ENCODE assay signal across 8 cellular contexts in the genomic region with DNA sequence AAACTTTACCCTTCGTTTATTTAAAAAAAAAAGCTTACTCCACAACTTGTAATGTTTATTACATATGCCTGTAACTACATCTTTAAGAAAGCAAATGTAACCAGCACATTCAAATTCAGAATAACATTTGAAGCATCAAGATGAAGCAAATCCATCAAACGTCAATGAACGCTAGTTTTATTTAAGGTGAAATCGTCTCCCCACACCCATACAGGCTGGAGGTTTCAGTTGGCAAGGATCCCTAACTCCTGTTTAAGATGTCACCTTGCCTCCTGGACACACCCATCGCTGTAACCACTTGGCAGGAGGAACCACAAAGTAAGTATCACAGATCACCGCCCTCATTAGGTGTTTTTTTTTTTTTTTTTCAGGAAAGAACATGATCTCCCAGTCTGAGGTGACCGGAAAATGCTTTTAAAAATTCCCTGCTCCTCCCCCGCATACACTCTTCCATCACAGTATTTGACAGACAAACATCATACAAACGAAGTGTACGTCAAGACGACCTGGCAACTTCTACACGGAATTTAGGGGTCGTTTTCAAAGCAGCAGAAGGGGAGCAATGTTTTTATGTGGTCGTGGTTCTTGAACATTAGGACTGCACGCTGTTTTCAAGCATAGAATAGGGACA. TPM values are rescaled to one million over a fixed set of nuclear protein-coding genes. Genes with fewer than 3 reads are reported as not detected.
DNase-seq lines count a peak whose midpoint lies in the region; ATAC-seq, FAIRE-seq and TF ChIP-seq lines count a peak whose summit lies in the region.

No MANE protein-coding gene starts in this region.

- DNase-seq in CD4-positive, CD25-positive, alpha-beta regulatory T cell = peak; percentile 28 to 56 (median 31)
- peak; percentile 52 for DNase-seq in HCT116 (ENCODE audit: low read depth, low spot score)
- peak; percentile 60 for DNase-seq in RCC 7860 (ENCODE audit: low spot score)
- DNase-seq in bronchial epithelial cell (ENCODE audit: low read depth) = peak; percentile 87
- DNase-seq in left lung = peak in 1 of 2 donors; percentile 73
- no peak for DNase-seq in DMS114 treated with DMSO at 0.1 percent for 48 hours (lab: John Stamatoyannopoulos, UW; ENCODE audit: unreplicated experiment)
- no peak for DNase-seq in D721Med (ENCODE audit: insufficient read length, low spot score)

- peaks cover 55% of the 10 kb centered on the region for H3K4me1 ChIP-seq in CD4-positive, CD25-positive, alpha-beta regulatory T cell (ENCODE audit: control insufficient read depth, insufficient read depth, low read length, poor library complexity, severe bottlenecking)
- peaks cover 14 to 45% of the 10 kb centered on the region in 2 experiments for H3K4me1 ChIP-seq in HCT116 (ENCODE audit: control insufficient read depth in 1 of 2, insufficient read depth in 2 of 2, low read length in 2 of 2)
- H3K4me1 ChIP-seq in left lung = peaks cover 30 to 67% of the 10 kb centered on the region in 2 donors

- TF ChIP-seq RAD21 in HCT116 (IDR thresholded peaks at IDR 0.05; ENCODE audit: low read depth) = no peak

- H3K27ac Mint-ChIP-seq in CD4-positive, CD25-positive, alpha-beta regulatory T cell = peak overlapping the region; percentile 94 to 100 (median 98)
- peak overlapping the region; percentile 97 for H3K27ac Mint-ChIP-seq in stimulated activated naive CD8-positive, alpha-beta T cell treated with anti-CD3 and anti-CD28 coated beads, Interleukin-15, Interleukin-2, amounts not matched to agents 100 ng/mL and 50 ng/mL, for 24 hours

- H3K9ac ChIP-seq in HCT116 (ENCODE audit: low read length) = peak overlapping the region; percentile 93

- H3K36me3 ChIP-seq in CD4-positive, CD25-positive, alpha-beta regulatory T cell (ENCODE audit: control insufficient read depth, insufficient read depth, low read length) = peaks cover 9% of the 10 kb centered on the region
- H3K36me3 ChIP-seq in HCT116 (ENCODE audit: control insufficient read depth in 1 of 2, insufficient read depth in 2 of 2, low read length in 2 of 2) = peaks cover 7 to 30% of the 10 kb centered on the region in 2 experiments; a peak in 2 of 4 replicates
- H3K36me3 ChIP-seq in bronchial epithelial cell (ENCODE audit: control insufficient read depth, insufficient read depth, low read length) = peaks cover 4% of the 10 kb centered on the region
- H3K36me3 ChIP-seq in left lung = peaks cover 0 to 2% of the 10 kb centered on the region in 2 donors

- no peak overlapping the region for H2AFZ ChIP-seq in HCT116 (ENCODE audit: low read depth, low read length, poor library complexity, severe bottlenecking)

- BruUV-seq in HCT116 (replicated peaks; lab: Mats Ljungman, UMichigan) = TSS peak; percentile 36

- intact Hi-C loops in HCT116 (cut with micrococcal nuclease) = no loop called here
- intact Hi-C loops in left lung (cut with DNase I) = no loop called here

- H4K20me1 ChIP-seq in HCT116 (ENCODE audit: insufficient read depth) = peaks cover 55% of the 10 kb centered on the region; the same call in 1 of the 2 replicates

- no peak for ATAC-seq in CD4-positive, CD25-positive, alpha-beta regulatory T cell (ENCODE audit: low read depth in 2 of 2)
- peak; percentile 2; the same call in 1 of the 2 replicates for ATAC-seq in HCT116
- ATAC-seq in left lung = peak; percentile 35

- H3K9me3 ChIP-seq in CD4-positive, CD25-positive, alpha-beta regulatory T cell (ENCODE audit: control insufficient read depth in 2 of 2, low read length in 2 of 2) = no peaks in the 10 kb centered on the region
- H3K9me3 ChIP-seq in HCT116 (ENCODE audit: control insufficient read depth in 1 of 2, insufficient read depth in 1 of 2, low read depth in 1 of 2, low read length in 2 of 2) (no peaks in the 10 kb centered on the region), left lung (no peaks in the 10 kb centered on the region)

- no peak for FAIRE-seq in RCC 7860 (lab: Jason Lieb, UNC)
- FAIRE-seq in bronchial epithelial cell (lab: Jason Lieb, UNC) = no peak
- no peak for FAIRE-seq in D721Med (lab: Jason Lieb, UNC)

- peaks cover 15% of the 10 kb centered on the region for H3K36me3 Mint-ChIP-seq in CD4-positive, CD25-positive, alpha-beta regulatory T cell
- peaks cover 49% of the 10 kb centered on the region for H3K36me3 Mint-ChIP-seq in stimulated activated naive CD8-positive, alpha-beta T cell treated with anti-CD3 and anti-CD28 coated beads, Interleukin-15, Interleukin-2, amounts not matched to agents 100 ng/mL and 50 ng/mL, for 24 hours (ENCODE audit: low read depth)

- RAD21 ChIA-PET in HCT116 (lab: Charles Lee; ENCODE audit: low non-redundant PET in 1 of 2, low total read pairs in 2 of 2, uncharacterized antibody in 2 of 2, unreplicated experiment in 2 of 2) = no interaction called here

- H3K79me2 ChIP-seq in HCT116 (ENCODE audit: insufficient read depth, low read length) = peaks cover 64% of the 10 kb centered on the region

- H3K9me2 ChIP-seq in HCT116 (ENCODE audit: insufficient read depth) = no peaks in the 10 kb centered on the region

- peaks cover 26% of the 10 kb centered on the region for H3K27me3 Mint-ChIP-seq in CD4-positive, CD25-positive, alpha-beta regulatory T cell
- H3K27me3 Mint-ChIP-seq in stimulated activated naive CD8-positive, alpha-beta T cell treated with anti-CD3 and anti-CD28 coated beads, Interleukin-15, Interleukin-2, amounts not matched to agents 100 ng/mL and 50 ng/mL, for 24 hours = no peaks in the 10 kb centered on the region

- no peaks in the 10 kb centered on the region for H3K9me3 Mint-ChIP-seq in CD4-positive, CD25-positive, alpha-beta regulatory T cell
- no peaks in the 10 kb centered on the region for H3K9me3 Mint-ChIP-seq in stimulated activated naive CD8-positive, alpha-beta T cell treated with anti-CD3 and anti-CD28 coated beads, Interleukin-15, Interleukin-2, amounts not matched to agents 100 ng/mL and 50 ng/mL, for 24 hours

- peak overlapping the region; percentile 100 for H3K27ac ChIP-seq in CD4-positive, CD25-positive, alpha-beta regulatory T cell (ENCODE audit: insufficient read depth, low read length, poor library complexity, severe bottlenecking)
- peak overlapping the region; percentile 91 for H3K27ac ChIP-seq in HCT116 (ENCODE audit: low read depth, low read length)
- H3K27ac ChIP-seq in left lung = peak overlapping the region; percentile 98 to 99

- POLR2A ChIA-PET in HCT116 (lab: Charles Lee) = interaction anchor here (0.7 kb wide), 1 partner anchor 10 kb away, joined by 4 read pairs; no protein-coding TSS in a partner anchor

- H3K4me3 ChIP-seq in CD4-positive, CD25-positive, alpha-beta regulatory T cell (ENCODE audit: low read depth, low read length) = peak overlapping the region; percentile 98
- H3K4me3 ChIP-seq in HCT116 (replicated peaks in 1 of 2; ENCODE audit: low read depth in 1 of 2, low read length in 2 of 2) (peak overlapping the region; percentile 80 to 99), bronchial epithelial cell (ENCODE audit: low read depth, low read length) (peak overlapping the region; percentile 98), left lung (peak overlapping the region; percentile 90)

- TF ChIP-seq POLR2A in HCT116 (IDR thresholded peaks at IDR 0.05; ENCODE audit: borderline replicate concordance, extremely low read depth, insufficient read depth, insufficient read length) = no peak

- H3K27me3 ChIP-seq in CD4-positive, CD25-positive, alpha-beta regulatory T cell (ENCODE audit: control insufficient read depth, insufficient read depth, low read length) = no peaks in the 10 kb centered on the region
- H3K27me3 ChIP-seq in HCT116 (ENCODE audit: insufficient read depth, low read length) (no peaks in the 10 kb centered on the region), bronchial epithelial cell (ENCODE audit: control insufficient read depth, insufficient read depth, low read length) (no peaks in the 10 kb centered on the region), left lung (no peaks in the 10 kb centered on the region)

- peak overlapping the region; percentile 90 for H3K4me2 ChIP-seq in HCT116 (ENCODE audit: low read length)

- TF ChIP-seq CTCF in HCT116 (IDR thresholded peaks at IDR 0.05 in 2 of 3, conservative IDR thresholded peaks at IDR 0.05 in 1 of 3; ENCODE audit: borderline replicate concordance in 1 of 3, insufficient read depth in 1 of 3, low read depth in 2 of 3, low read length in 2 of 3) (no peak), bronchial epithelial cell (IDR thresholded peaks at IDR 0.05; ENCODE audit: insufficient read depth, low read length, severe bottlenecking) (no peak), left lung (IDR thresholded peaks at IDR 0.05) (no peak), D721Med (IDR thresholded peaks at IDR 0.05; ENCODE audit: insufficient read depth, missing control alignments) (no peak)

- CTCF ChIA-PET in HCT116 (lab: Charles Lee) = no interaction called here

- peaks cover 30 to 71% (median 58%) of the 10 kb centered on the region in 4 donors for H3K4me1 Mint-ChIP-seq in CD4-positive, CD25-positive, alpha-beta regulatory T cell
- peaks cover 77% of the 10 kb centered on the region for H3K4me1 Mint-ChIP-seq in stimulated activated naive CD8-positive, alpha-beta T cell treated with anti-CD3 and anti-CD28 coated beads, Interleukin-15, Interleukin-2, amounts not matched to agents 100 ng/mL and 50 ng/mL, for 24 hours (ENCODE audit: low read depth)

- peak overlapping the region; percentile 97 to 99 (median 98) for H3K4me3 Mint-ChIP-seq in CD4-positive, CD25-positive, alpha-beta regulatory T cell
- H3K4me3 Mint-ChIP-seq in stimulated activated naive CD8-positive, alpha-beta T cell treated with anti-CD3 and anti-CD28 coated beads, Interleukin-15, Interleukin-2, amounts not matched to agents 100 ng/mL and 50 ng/mL, for 24 hours = peak overlapping the region; percentile 95

TF ChIP-seq in HCT116, 20 proteins besides CTCF, POLR2A, EP300 and RAD21 (continues in another document):
- TF ChIP-seq TCF7L2 (IDR thresholded peaks at IDR 0.05; ENCODE audit: borderline replicate concordance, extremely low read depth, insufficient read depth, insufficient read length) = peak; percentile 55
- 0 out of 2 replicates have a peak, but pooled peaks have one; percentile 24 for TF ChIP-seq POLR2AphosphoS5 (IDR thresholded peaks at IDR 0.05; ENCODE audit: low read depth, low read length)
- TF ChIP-seq, protein P1, sequence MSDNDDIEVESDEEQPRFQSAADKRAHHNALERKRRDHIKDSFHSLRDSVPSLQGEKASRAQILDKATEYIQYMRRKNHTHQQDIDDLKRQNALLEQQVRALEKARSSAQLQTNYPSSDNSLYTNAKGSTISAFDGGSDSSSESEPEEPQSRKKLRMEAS (IDR thresholded peaks at IDR 0.05) = no peak

RNA-seq across cellular contexts. Expression of a gene that starts 1.5 kb away (rescaled TPM):
- 211 TPM for total RNA-seq in CD4-positive, CD25-positive, alpha-beta regulatory T cell
- 100 to 1,000 TPM; 890 to 977 (median 944) TPM for polyA plus RNA-seq in CD4-positive, CD25-positive, alpha-beta regulatory T cell
- total RNA-seq in HCT116 (2021; ENCODE audit: unreplicated experiment) = 405 TPM
- 237 and 308 TPM in 2 replicates for polyA plus RNA-seq in HCT116 (2012)
- 542 and 567 TPM in 2 replicates for total RNA-seq in bronchial epithelial cell
- total RNA-seq in left lung = 100 to 1,000 TPM; 579 to 585 TPM

RNA-seq across cellular contexts. Expression of a gene that starts 19.7 kb away (rescaled TPM):
- 0.32 TPM for total RNA-seq in CD4-positive, CD25-positive, alpha-beta regulatory T cell
- polyA plus RNA-seq in CD4-positive, CD25-positive, alpha-beta regulatory T cell = not detected
- total RNA-seq in HCT116 (2021; ENCODE audit: unreplicated experiment) (10.6 TPM), bronchial epithelial cell (under 0.01 and 0.51 TPM in 2 replicates), left lung (1 to 10 TPM in 1 of 2 donors, under 1 TPM in 1; 0.67 to 1.0 TPM)
- 8.5 and 9.6 TPM in 2 replicates for polyA plus RNA-seq in HCT116 (2012)

Comparison
In these comparisons a context has a peak if more than half of its experiments do, and no peak if none do; other contexts are left out.
1. ATAC-seq: peak in HCT116 (single experiment) and left lung (single experiment); none in CD4-positive, CD25-positive, alpha-beta regulatory T cell (0 of 2).
2. DNase-seq: peak in CD4-positive, CD25-positive, alpha-beta regulatory T cell (3 of 3), HCT116 (single experiment), RCC 7860 (single experiment) and bronchial epithelial cell (single experiment); none in DMS114 treated with DMSO at 0.1 percent for 48 hours (single experiment) and D721Med (single experiment).
3. Peak in every context shown above with its lines, with median percentiles within 50 percentile points of each other: H3K27ac ChIP-seq and H3K4me3 ChIP-seq.